Comparison of ENCODE assay signal across 18 cellular contexts in the genomic region with DNA sequence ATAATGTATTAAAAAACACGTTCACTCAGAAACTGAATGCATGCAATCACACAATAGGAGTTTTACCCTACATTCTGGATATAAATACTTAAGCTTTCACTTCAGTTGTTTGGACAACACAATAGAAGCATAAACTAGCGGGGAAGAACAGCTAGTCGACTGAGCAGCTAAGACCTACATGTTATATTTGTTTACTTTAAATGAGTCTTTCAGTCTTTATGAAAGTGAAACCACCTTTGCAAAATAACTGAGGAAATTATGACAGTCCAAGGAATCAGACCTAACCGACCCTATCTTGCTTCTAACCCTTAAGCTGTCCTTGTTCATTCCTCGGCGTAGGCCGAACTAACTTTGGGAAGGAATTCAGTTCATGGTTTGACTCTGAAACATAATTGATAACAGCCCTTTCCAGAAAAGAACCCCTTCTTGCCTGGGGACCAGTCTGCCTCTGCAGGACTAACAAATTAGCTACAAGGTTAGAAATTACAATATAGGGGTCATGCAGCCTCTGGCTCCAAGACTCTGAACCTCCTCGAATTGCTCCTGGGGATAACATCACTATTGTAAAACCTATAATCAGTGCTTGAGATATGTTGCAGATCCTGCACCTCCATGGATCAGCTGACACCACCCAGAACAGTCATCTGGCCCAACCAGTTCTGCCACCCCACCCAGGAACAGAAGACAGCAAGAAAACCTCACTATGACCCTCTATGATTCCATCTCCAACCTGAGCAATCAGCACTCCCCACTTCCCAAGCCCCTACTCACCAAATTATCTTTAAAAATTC.
DNase-seq lines count a peak whose midpoint lies in the region; ATAC-seq and TF ChIP-seq lines count a peak whose summit lies in the region.
"Had no signal": no experiment of that assay in that cellular context is flagged by ENCODE, and none has a peak within 500 bp of the region (broad histone marks: within the 10 kb centered on the region; RNA-seq: fewer than 3 reads in every experiment).

No MANE protein-coding gene starts in this region.

- H3K36me3 ChIP-seq in adipocyte (ENCODE audit: control insufficient read depth, insufficient read depth, low read length, severe bottlenecking) (no peaks in the 10 kb centered on the region), mucosa of descending colon (ENCODE audit: low read depth) (no peaks in the 10 kb centered on the region)
- H3K36me3 ChIP-seq: adrenal gland had no signal

- no peak overlapping the region for H3K27ac ChIP-seq in CD4-positive, alpha-beta T cell (ENCODE audit: low read depth, low read length)
- H3K27ac ChIP-seq: adrenal gland; BLaER1 treated with 17β-estradiol and CSF1 and Interleukin-3, amounts not matched to agents 10 nM and 100 nM had no signal

- CTCF ChIA-PET in CD4-positive, alpha-beta T cell (lab: Charles Lee), result interaction anchor here (0.6 kb wide), 1 partner anchor 15 kb away, joined by 3 read pairs; no protein-coding TSS in a partner anchor

- POLR2A ChIA-PET in CD4-positive, alpha-beta T cell (lab: Charles Lee), result interaction anchor here (0.8 to 5.8 kb wide), 10 partner anchors 9 to 188 kb away, joined by 3 to 40 read pairs (median 6); a partner anchor contains a TSS

- peak; percentile 31 for ATAC-seq in CD4-positive, alpha-beta T cell (ENCODE audit: poor library complexity)
- peak; percentile 72 for ATAC-seq in mucosa of descending colon
- ATAC-seq in GM21529 (IDR thresholded peaks at IDR 0.05; ENCODE audit: unreplicated experiment), result no peak
- ATAC-seq in left lobe of liver, result no peak
- ATAC-seq: right cardiac atrium had no signal

- H3K4me1 ChIP-seq in adipocyte (ENCODE audit: control insufficient read depth, insufficient read depth, low read length), result peaks cover 11% of the 10 kb centered on the region
- peaks cover 14% of the 10 kb centered on the region for H3K4me1 ChIP-seq in mucosa of descending colon (ENCODE audit: low read depth)
- H3K4me1 ChIP-seq: adrenal gland had no signal

- DNase-seq in CD4-positive, alpha-beta T cell, result no peak
- peak; percentile 89 for DNase-seq in HT-29 (ENCODE audit: low spot score)
- peak; percentile 6 for DNase-seq in adipocyte (ENCODE audit: low read depth)
- peak; percentile 57 to 76 (median 74) for DNase-seq in mucosa of descending colon
- DNase-seq in NCI-H1092 (lab: John Stamatoyannopoulos, UW), result no peak
- no peak for DNase-seq in stimulated activated CD4-positive, alpha-beta T cell treated with anti-CD3 and anti-CD28 coated beads, Interleukin-4, amount 100 ng/mL, for 4 hours
- no peak for DNase-seq in left lobe of liver (ENCODE audit: low spot score)
- DNase-seq: activated CD4-positive, alpha-beta T cell treated with anti-CD3 and anti-CD28 coated beads, Interleukin-2, amount 50 U/mL, for 1 hour; adrenal gland; cortex of kidney; foreskin fibroblast; GF-D8; H9; NCI-H345; right cardiac atrium; stimulated activated naive CD4-positive, alpha-beta T cell treated with Interleukin-2 at 50 U/mL for 16 hours had no signal

- H3K27ac Mint-ChIP-seq in CD4-positive, alpha-beta T cell, result peak overlapping the region; percentile 90
- H3K27ac Mint-ChIP-seq: H9 had no signal

- no peaks in the 10 kb centered on the region for H3K9me3 Mint-ChIP-seq in CD4-positive, alpha-beta T cell

- no peaks in the 10 kb centered on the region for H3K36me3 Mint-ChIP-seq in CD4-positive, alpha-beta T cell (ENCODE audit: low read depth)

- peak overlapping the region; percentile 69 for H3K4me3 Mint-ChIP-seq in CD4-positive, alpha-beta T cell
- H3K4me3 Mint-ChIP-seq: H9 had no signal

- no peaks in the 10 kb centered on the region for H3K27me3 ChIP-seq in CD4-positive, alpha-beta T cell (ENCODE audit: control insufficient read depth, insufficient read depth, low read length)
- no peaks in the 10 kb centered on the region for H3K27me3 ChIP-seq in adipocyte (replicated peaks; ENCODE audit: control insufficient read depth, insufficient read depth, low read length)
- H3K27me3 ChIP-seq: adrenal gland; BLaER1 treated with 17β-estradiol and CSF1 and Interleukin-3, amounts not matched to agents 10 nM and 100 nM had no signal

- no peaks in the 10 kb centered on the region for H3K9me3 ChIP-seq in CD4-positive, alpha-beta T cell (ENCODE audit: control insufficient read depth, low read length)
- no peaks in the 10 kb centered on the region for H3K9me3 ChIP-seq in adipocyte (ENCODE audit: control insufficient read depth, low read length)
- H3K9me3 ChIP-seq in mucosa of descending colon, result no peaks in the 10 kb centered on the region
- H3K9me3 ChIP-seq: adrenal gland had no signal

- no peak overlapping the region for H3K9ac ChIP-seq in adipocyte (ENCODE audit: low read length)
- H3K9ac ChIP-seq: BLaER1 treated with 17β-estradiol and CSF1 and Interleukin-3, amounts not matched to agents 10 nM and 100 nM had no signal

- H3K27me3 Mint-ChIP-seq in CD4-positive, alpha-beta T cell, result no peaks in the 10 kb centered on the region

- H3K4me3 ChIP-seq in adipocyte (ENCODE audit: low read length) (peak overlapping the region; percentile 39), mucosa of descending colon (no peak overlapping the region)
- H3K4me3 ChIP-seq: adrenal gland; BLaER1 treated with 17β-estradiol and CSF1 and Interleukin-3, amounts not matched to agents 10 nM and 100 nM had no signal

- no peak for TF ChIP-seq CTCF in CD4-positive, alpha-beta T cell (IDR thresholded peaks at IDR 0.05)
- TF ChIP-seq CTCF in mucosa of descending colon (IDR thresholded peaks at IDR 0.05), result no peak

- peaks cover 54% of the 10 kb centered on the region for H3K4me1 Mint-ChIP-seq in CD4-positive, alpha-beta T cell (ENCODE audit: low read depth)

- intact Hi-C loops in CD4-positive, alpha-beta T cell (cut with DNase I, micrococcal nuclease), result loop anchor here in 1 of 2 experiments (10.0 kb wide), 1 partner anchor 165 kb away; no protein-coding TSS in a partner anchor
- intact Hi-C loops in mucosa of descending colon (cut with DNase I, micrococcal nuclease), result loop anchor here in 1 of 2 donors (10.0 kb wide), 1 partner anchor 95 kb away; no protein-coding TSS in a partner anchor

Comparison
In these comparisons a context has a peak if more than half of its experiments do, and no peak if none do; other contexts are left out.
1. ATAC-seq: peak in CD4-positive, alpha-beta T cell (single experiment) and mucosa of descending colon (single experiment); none in GM21529 (single experiment) and left lobe of liver (single experiment).
2. DNase-seq: peak in HT-29 (single experiment), adipocyte (single experiment) and mucosa of descending colon (3 of 3); none in CD4-positive, alpha-beta T cell (0 of 10), NCI-H1092 (single experiment), stimulated activated CD4-positive, alpha-beta T cell treated with anti-CD3 and anti-CD28 coated beads, Interleukin-4, amount 100 ng/mL, for 4 hours (0 of 2) and left lobe of liver (single experiment).